In genomic region chr12:57590892-57591566, GRCh38 we compare ENCODE assay signal across 8 cellular contexts. TPM values are rescaled to one million over a fixed set of nuclear protein-coding genes. Genes with fewer than 3 reads are reported as not detected.
A peak's percentile ranks its signal among the peaks of the same experiment; 100 is the strongest.
DNase-seq lines count a peak whose midpoint lies in the region; ATAC-seq and TF ChIP-seq lines count a peak whose summit lies in the region.

PIP4K2C (plus strand) TSS chr12:57591192; CDS start chr12:57591290, 98 bp downstream.

- peak within 1 kb of the TSS; percentile 62 for H3K9ac ChIP-seq in adipocyte (ENCODE audit: low read length)

- peak within 1 kb of the TSS; percentile 85 to 87 (median 85) for H3K4me3 Mint-ChIP-seq in T-cell
- peak within 1 kb of the TSS; percentile 95 for H3K4me3 Mint-ChIP-seq in type B pancreatic cell

- CTCF ChIA-PET in T-cell (lab: Charles Lee) = interaction anchor here in 1 of 2 donors (1.6 kb wide), 1 partner anchor 42 kb away, joined by 3 read pairs; the partner anchor contains the start of gene B4GALNT1

- H3K9me3 Mint-ChIP-seq in T-cell = no peaks in the 10 kb centered on the region
- no peaks in the 10 kb centered on the region for H3K9me3 Mint-ChIP-seq in type B pancreatic cell

- peaks cover 40% of the 10 kb centered on the region for H3K27me3 ChIP-seq in adipocyte (replicated peaks; ENCODE audit: control insufficient read depth, insufficient read depth, low read length)
- H3K27me3 ChIP-seq in heart right ventricle = peaks cover 0 to 23% (median 7%) of the 10 kb centered on the region in 7 donors

- H3K4me1 Mint-ChIP-seq in T-cell = peaks cover 25 to 30% (median 28%) of the 10 kb centered on the region in 3 donors
- peaks cover 16% of the 10 kb centered on the region for H3K4me1 Mint-ChIP-seq in type B pancreatic cell (ENCODE audit: unreplicated experiment)

- WGBS in heart right ventricle, 2 donors = 0 to 1% methylated on average over 59 to 61 of the region's 61 CpGs

- peaks cover 9% of the 10 kb centered on the region for H3K36me3 Mint-ChIP-seq in T-cell
- peaks cover 3% of the 10 kb centered on the region for H3K36me3 Mint-ChIP-seq in type B pancreatic cell

- intact Hi-C loops in heart right ventricle (cut with DNase I) = loop anchor here in 1 of 10 donors (2.0 kb wide), 1 partner anchor 14 kb away; the partner anchor contains the start of gene DTX3
- intact Hi-C loops in posterior cingulate gyrus (cut with DNase I) = no loop called here

- DNase-seq in GM12865 (ENCODE audit: low read depth) (peak; percentile 92), NCI-H1092 (lab: John Stamatoyannopoulos, UW) (peak; percentile 44), T-cell (peak; percentile 30 to 79 (median 58)), adipocyte (ENCODE audit: low read depth) (peak; percentile 82), heart right ventricle (peak; percentile 73 to 77), posterior cingulate gyrus (peak; percentile 68 to 97 (median 80)), type B pancreatic cell (ENCODE audit: extremely low spot score, unreplicated experiment) (peak; percentile 84)

- H3K27ac ChIP-seq in heart right ventricle = peak within 1 kb of the TSS in 9 of 10 donors; percentile 65 to 87 (median 77)

- peak within 1 kb of the TSS; percentile 86 to 87 for H3K27ac Mint-ChIP-seq in T-cell
- H3K27ac Mint-ChIP-seq in type B pancreatic cell = peak within 1 kb of the TSS; percentile 92

- H3K36me3 ChIP-seq in adipocyte (ENCODE audit: control insufficient read depth, insufficient read depth, low read length, severe bottlenecking) (no peaks in the 10 kb centered on the region), heart right ventricle (peaks cover 0 to 24% (median 12%) of the 10 kb centered on the region in 9 donors)

- H3K9me3 ChIP-seq in adipocyte (ENCODE audit: control insufficient read depth, low read length) (no peaks in the 10 kb centered on the region), heart right ventricle (no peaks in the 10 kb centered on the region)

- POLR2A ChIA-PET in T-cell (lab: Charles Lee) = interaction anchor here in 1 of 2 donors (0.6 kb wide), 1 partner anchor 12 kb away, joined by 7 read pairs; no protein-coding TSS in a partner anchor

- H3K4me3 ChIP-seq in GM12865 (ENCODE audit: low read depth, low read length) = peak within 1 kb of the TSS; percentile 92
- H3K4me3 ChIP-seq in adipocyte (ENCODE audit: low read length) = peak within 1 kb of the TSS; percentile 84
- peak within 1 kb of the TSS; percentile 59 to 95 (median 82) for H3K4me3 ChIP-seq in heart right ventricle

- no peak for TF ChIP-seq CTCF in GM12865 (IDR thresholded peaks at IDR 0.05; ENCODE audit: insufficient read depth, low read depth, low read length, missing control alignments)
- no peak for TF ChIP-seq CTCF in heart right ventricle (IDR thresholded peaks at IDR 0.05)
- TF ChIP-seq CTCF in type B pancreatic cell (conservative IDR thresholded peaks at IDR 0.05) = no peak

- H3K27me3 Mint-ChIP-seq in T-cell = peaks cover 0 to under 1% of the 10 kb centered on the region in 2 donors
- peaks cover 4% of the 10 kb centered on the region for H3K27me3 Mint-ChIP-seq in type B pancreatic cell

- ATAC-seq in HG02571 (IDR thresholded peaks at IDR 0.05; ENCODE audit: unreplicated experiment) = peak; percentile 94
- ATAC-seq in T-cell (replicated peaks in 1 of 4) = peak; percentile 88 to 96 (median 91)
- peak; percentile 97 to 99 (median 98) for ATAC-seq in heart right ventricle

- peaks cover 8% of the 10 kb centered on the region for H3K4me1 ChIP-seq in adipocyte (ENCODE audit: control insufficient read depth, insufficient read depth, low read length)
- H3K4me1 ChIP-seq in heart right ventricle = peaks cover 0 to 21% (median 14%) of the 10 kb centered on the region in 9 donors

RNA-seq across cellular contexts. Expression of gene PIP4K2C, which starts in this region (rescaled TPM):
- total RNA-seq in T-cell (10 to 100 TPM; 21.7 to 30.9 (median 27.9) TPM), heart right ventricle (10 to 100 TPM in 9 of 10 donors, 1 to 10 TPM in 1; 9.6 to 17.2 (median 14.7) TPM), type B pancreatic cell (ENCODE audit: low replicate concordance) (27.6 and 35.6 TPM in 2 replicates)
- 10 to 100 TPM in 1 of 2 donors, 1 to 10 TPM in 1; 5.8 to 13.6 TPM for polyA plus RNA-seq in heart right ventricle

Comparison
In these comparisons a context has a peak if more than half of its experiments do, and no peak if none do; other contexts are left out.
1. Peak in every context shown above with its lines: DNase-seq, ATAC-seq, H3K4me3 ChIP-seq and H3K27ac ChIP-seq.